15 cellular contexts compared by ENCODE assay signal in genomic region chr12:76240281-76240680, GRCh38.
DNase-seq lines count a peak whose midpoint lies in the region; ATAC-seq and TF ChIP-seq lines count a peak whose summit lies in the region.
"Had no signal": no experiment of that assay in that cellular context is flagged by ENCODE, and none has a peak within 500 bp of the region (broad histone marks: within the 10 kb centered on the region; RNA-seq: fewer than 3 reads in every experiment).

No MANE protein-coding gene starts in this region.

- H3K4me1 ChIP-seq in IMR-90 (ENCODE audit: control insufficient read depth, insufficient read depth, low read length) (peaks cover 4% of the 10 kb centered on the region), right lobe of liver (peaks cover 0 to 24% (median 10%) of the 10 kb centered on the region in 4 donors)
- H3K4me1 ChIP-seq: BLaER1 had no signal

- H3K27ac ChIP-seq in IMR-90 (ENCODE audit: insufficient read depth, low read length), result no peak overlapping the region
- peak overlapping the region in 1 of 3 donors; percentile 54 for H3K27ac ChIP-seq in right lobe of liver
- H3K27ac ChIP-seq: A549, BLaER1, HL-60 had no signal

- BruUV-seq in IMR-90 (replicated peaks; lab: Mats Ljungman, UMichigan), result no TSS peak

- H3K4me2 ChIP-seq in IMR-90 (ENCODE audit: low read depth, low read length), result no peak overlapping the region
- H3K4me2 ChIP-seq: A549, BLaER1, GM23338 had no signal

- no peak overlapping the region; the same call in 1 of the 2 replicates for H2AK5ac ChIP-seq in IMR-90 (ENCODE audit: low read depth, low read length)

- no peak overlapping the region for H3K9ac ChIP-seq in IMR-90 (ENCODE audit: low read depth, low read length)
- H3K9ac ChIP-seq: BLaER1 had no signal

- H2AK9ac ChIP-seq in IMR-90 (replicated peaks; ENCODE audit: low read depth, low read length, poor library complexity), result no peak overlapping the region

- dilution Hi-C loops in IMR-90 (cut with HindIII; ENCODE audit: low sequenced_read_pairs, unreplicated experiment), result no loop called here

- TF ChIP-seq CTCF in IMR-90 (conservative IDR thresholded peaks at IDR 0.05; ENCODE audit: low read depth, low read length) (no peak), right lobe of liver (IDR thresholded peaks at IDR 0.05) (no peak)

- H4K8ac ChIP-seq in IMR-90 (ENCODE audit: low read depth in 2 of 2, low read length in 2 of 2), result no peak overlapping the region; a peak in 1 of 4 replicates

- H2BK20ac ChIP-seq in IMR-90 (ENCODE audit: low read depth, low read length), result peak overlapping the region; percentile 42; the same call in 1 of the 2 replicates

- H3K4ac ChIP-seq in IMR-90 (ENCODE audit: low read depth, low read length), result no peak overlapping the region

- H3K9me1 ChIP-seq in IMR-90 (ENCODE audit: insufficient read depth, low read length), result peaks cover 12% of the 10 kb centered on the region

- no peak overlapping the region for H4K91ac ChIP-seq in IMR-90 (ENCODE audit: insufficient read depth, low read depth, low read length)

- no peak for ATAC-seq in IMR-90 (ENCODE audit: low read depth)
- ATAC-seq in right lobe of liver, result peak; percentile 12 to 42 (median 30)
- ATAC-seq in SK-N-SH treated with all-trans-retinoic acid at 6 μM for 48 hours, result no peak
- ATAC-seq: A549, GM23338 had no signal

- no peaks in the 10 kb centered on the region for H3K27me3 ChIP-seq in IMR-90 (ENCODE audit: control insufficient read depth, insufficient read depth, low read length)
- H3K27me3 ChIP-seq in right lobe of liver, result no peaks in the 10 kb centered on the region
- H3K27me3 ChIP-seq: BLaER1 had no signal

- 83% methylated on average over 6 of the region's 6 CpGs; no CpG with 5 or more reads in 1 of the 2 experiments for WGBS in IMR-90 (ENCODE audit: extremely low coverage in 2 of 2, insufficient read length in 1 of 2), 2 experiments
- WGBS in right lobe of liver (ENCODE audit: insufficient coverage, low coverage, low lambda C conversion rate, missing lambda C conversion rate), result 37% methylated on average over 6 of the region's 6 CpGs

- CTCF ChIA-PET in IMR-90 (lab: Yijun Ruan, JAX), result interaction anchor here (0.6 kb wide), 1 partner anchor 69 kb away, joined by 3 read pairs; no protein-coding TSS in a partner anchor

- in situ Hi-C loops in IMR-90 (cut with MboI; ENCODE audit: low sequenced_read_pairs), result no loop called here

- intact Hi-C loops in IMR-90 (cut with micrococcal nuclease) (no loop called here), right lobe of liver (cut with DNase I) (no loop called here)

- H3K36me3 ChIP-seq in IMR-90 (ENCODE audit: control insufficient read depth, insufficient read depth, low read length), result no peaks in the 10 kb centered on the region
- no peaks in the 10 kb centered on the region for H3K36me3 ChIP-seq in right lobe of liver
- H3K36me3 ChIP-seq: BLaER1 had no signal

- H2AFZ ChIP-seq in IMR-90 (replicated peaks; ENCODE audit: low read length, poor library complexity), result no peak overlapping the region
- H2AFZ ChIP-seq: GM23338 had no signal

- H4K5ac ChIP-seq in IMR-90 (ENCODE audit: low read depth, low read length), result no peak overlapping the region

- H3K79me1 ChIP-seq in IMR-90 (ENCODE audit: low read depth in 1 of 2, low read length in 2 of 2), result no peaks in the 10 kb centered on the region

- H3K4me3 ChIP-seq in IMR-90 (ENCODE audit: insufficient read depth, low read depth, low read length) (no peak overlapping the region), right lobe of liver (no peak overlapping the region)
- H3K4me3 ChIP-seq: A549, BLaER1, GM23338 had no signal

- DNase-seq in IMR-90 (no peak), fibroblast of peridontal ligament (ENCODE audit: extremely low read depth) (peak; percentile 10), right lobe of liver (peak in 2 of 3 donors; percentile 23 to 79), NCI-H2029 (lab: John Stamatoyannopoulos, UW) (no peak)
- no peak for DNase-seq in activated CD8-positive, alpha-beta memory T cell treated with anti-CD3 and anti-CD28 coated beads, Interleukin-2, amount 50 U/mL, for 48 hours
- DNase-seq: AML-193; Calu3; CD4-positive, CD25-positive, alpha-beta regulatory T cell; DMS 273 treated with DMSO at 0.1 percent for 48 hours; H7 had no signal

- TF ChIP-seq RAD21 in IMR-90 (IDR thresholded peaks at IDR 0.05; ENCODE audit: low read length), result no peak

- H3K18ac ChIP-seq in IMR-90 (ENCODE audit: low read depth, low read length), result no peak overlapping the region

- H2BK120ac ChIP-seq in IMR-90 (ENCODE audit: low read depth, low read length), result no peak overlapping the region; the same call in 1 of the 2 replicates

- no peak overlapping the region for H3K14ac ChIP-seq in IMR-90 (replicated peaks; ENCODE audit: low read depth, low read length)

- POLR2A ChIA-PET in IMR-90 (lab: Charles Lee; ENCODE audit: unreplicated experiment), result no interaction called here

- H3K56ac ChIP-seq in IMR-90 (ENCODE audit: extremely low read depth, insufficient read depth, low read length), result no peak overlapping the region

- H3K23ac ChIP-seq in IMR-90 (ENCODE audit: low read depth, low read length), result no peak overlapping the region

- H3K9me3 ChIP-seq in IMR-90 (ENCODE audit: control insufficient read depth, insufficient read depth, low read length) (peaks cover 3% of the 10 kb centered on the region; the same call in 1 of the 2 replicates), right lobe of liver (no peaks in the 10 kb centered on the region)
- H3K9me3 ChIP-seq: A549, BLaER1 had no signal

- H2BK15ac ChIP-seq in IMR-90 (ENCODE audit: low read depth, low read length), result no peak overlapping the region

- no peak overlapping the region for H2BK5ac ChIP-seq in IMR-90 (ENCODE audit: low read depth, low read length, poor library complexity, severe bottlenecking)

- no peaks in the 10 kb centered on the region for H4K20me1 ChIP-seq in IMR-90 (ENCODE audit: insufficient read depth, low read length)
- H4K20me1 ChIP-seq: BLaER1 had no signal

- TF ChIP-seq POLR2A in IMR-90 (IDR thresholded peaks at IDR 0.05; ENCODE audit: low read depth, low read length) (no peak), right lobe of liver (IDR thresholded peaks at IDR 0.05) (no peak)

TF ChIP-seq in IMR-90, 13 proteins besides CTCF, POLR2A, EP300 and RAD21 (continues in another document):
- TF ChIP-seq NFE2L2 (IDR thresholded peaks at IDR 0.05; ENCODE audit: low read depth, low read length), result no peak
- no peak for TF ChIP-seq MAFK (IDR thresholded peaks at IDR 0.05; ENCODE audit: low read depth, low read length)
- TF ChIP-seq FOS (IDR thresholded peaks at IDR 0.05; ENCODE audit: low read depth, low read length), result no peak
- no peak for TF ChIP-seq USF2 (IDR thresholded peaks at IDR 0.05; ENCODE audit: low read depth, low read length)
- no peak for TF ChIP-seq ELK1 (IDR thresholded peaks at IDR 0.05; ENCODE audit: borderline replicate concordance, low read depth, low read length)
- TF ChIP-seq RFX5 (IDR thresholded peaks at IDR 0.05; ENCODE audit: low read depth, low read length), result no peak
- TF ChIP-seq CHD1 (IDR thresholded peaks at IDR 0.05; ENCODE audit: low read depth, low read length), result no peak
- no peak for TF ChIP-seq SMC3 (IDR thresholded peaks at IDR 0.05; ENCODE audit: low read depth, low read length)
- no peak for TF ChIP-seq MXI1 (IDR thresholded peaks at IDR 0.05; ENCODE audit: borderline replicate concordance, low read depth, low read length)

TF ChIP-seq in SK-N-SH treated with all-trans-retinoic acid at 6 μM for 48 hours, 23 proteins besides CTCF, POLR2A, EP300 and RAD21:
- TF ChIP-seq ZFP30 (CRISPR knock-in tag; IDR thresholded peaks at IDR 0.05) (no peak), BACH2 (CRISPR knock-in tag; IDR thresholded peaks at IDR 0.05; ENCODE audit: borderline replicate concordance) (no peak), RARB (CRISPR knock-in tag; IDR thresholded peaks at IDR 0.05) (no peak), SNAI2 (CRISPR knock-in tag; IDR thresholded peaks at IDR 0.05) (no peak), ZNF565 (CRISPR knock-in tag; conservative IDR thresholded peaks at IDR 0.05; ENCODE audit: low read depth) (no peak), CSRNP3 (CRISPR knock-in tag; IDR thresholded peaks at IDR 0.05) (no peak), CSDC2 (CRISPR knock-in tag; IDR thresholded peaks at IDR 0.05) (no peak), OSR1 (CRISPR knock-in tag; IDR thresholded peaks at IDR 0.05) (no peak)

Comparison
In these comparisons a context has a peak if more than half of its experiments do, and no peak if none do; other contexts are left out.
1. ATAC-seq: peak in right lobe of liver (4 of 4); none in IMR-90 (single experiment) and SK-N-SH treated with all-trans-retinoic acid at 6 μM for 48 hours (single experiment).
2. DNase-seq: peak in fibroblast of peridontal ligament (single experiment) and right lobe of liver (2 of 3); none in IMR-90 (single experiment), activated CD8-positive, alpha-beta memory T cell treated with anti-CD3 and anti-CD28 coated beads, Interleukin-2, amount 50 U/mL, for 48 hours (single experiment) and NCI-H2029 (single experiment).